In the genomic region with DNA sequence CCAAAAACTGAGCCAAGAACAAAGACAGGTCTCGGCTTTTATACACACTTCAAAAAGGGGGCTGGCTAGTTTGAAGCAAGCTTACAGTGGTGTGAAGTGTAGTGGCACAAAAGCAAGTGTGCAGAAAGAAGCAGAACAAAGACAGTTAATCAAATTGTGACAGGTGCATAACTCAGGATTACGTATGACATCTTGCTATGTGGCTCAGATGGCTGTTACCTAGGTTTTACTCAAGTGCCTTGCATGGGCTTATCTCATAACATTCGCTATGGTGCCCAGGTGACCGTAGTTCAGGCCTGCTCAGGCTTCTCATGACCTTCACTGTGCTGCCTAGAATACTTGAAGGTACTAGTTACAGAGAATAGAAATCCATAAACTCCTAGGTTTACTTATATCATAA, we compare ENCODE assay signal across 1 cellular context.
TF ChIP-seq lines count a peak whose summit lies in the region.

No MANE protein-coding gene starts in this region.

TF ChIP-seq in GM23338, 12 proteins besides CTCF, POLR2A, EP300 and RAD21 (continued from another document):
- TF ChIP-seq, protein P1, sequence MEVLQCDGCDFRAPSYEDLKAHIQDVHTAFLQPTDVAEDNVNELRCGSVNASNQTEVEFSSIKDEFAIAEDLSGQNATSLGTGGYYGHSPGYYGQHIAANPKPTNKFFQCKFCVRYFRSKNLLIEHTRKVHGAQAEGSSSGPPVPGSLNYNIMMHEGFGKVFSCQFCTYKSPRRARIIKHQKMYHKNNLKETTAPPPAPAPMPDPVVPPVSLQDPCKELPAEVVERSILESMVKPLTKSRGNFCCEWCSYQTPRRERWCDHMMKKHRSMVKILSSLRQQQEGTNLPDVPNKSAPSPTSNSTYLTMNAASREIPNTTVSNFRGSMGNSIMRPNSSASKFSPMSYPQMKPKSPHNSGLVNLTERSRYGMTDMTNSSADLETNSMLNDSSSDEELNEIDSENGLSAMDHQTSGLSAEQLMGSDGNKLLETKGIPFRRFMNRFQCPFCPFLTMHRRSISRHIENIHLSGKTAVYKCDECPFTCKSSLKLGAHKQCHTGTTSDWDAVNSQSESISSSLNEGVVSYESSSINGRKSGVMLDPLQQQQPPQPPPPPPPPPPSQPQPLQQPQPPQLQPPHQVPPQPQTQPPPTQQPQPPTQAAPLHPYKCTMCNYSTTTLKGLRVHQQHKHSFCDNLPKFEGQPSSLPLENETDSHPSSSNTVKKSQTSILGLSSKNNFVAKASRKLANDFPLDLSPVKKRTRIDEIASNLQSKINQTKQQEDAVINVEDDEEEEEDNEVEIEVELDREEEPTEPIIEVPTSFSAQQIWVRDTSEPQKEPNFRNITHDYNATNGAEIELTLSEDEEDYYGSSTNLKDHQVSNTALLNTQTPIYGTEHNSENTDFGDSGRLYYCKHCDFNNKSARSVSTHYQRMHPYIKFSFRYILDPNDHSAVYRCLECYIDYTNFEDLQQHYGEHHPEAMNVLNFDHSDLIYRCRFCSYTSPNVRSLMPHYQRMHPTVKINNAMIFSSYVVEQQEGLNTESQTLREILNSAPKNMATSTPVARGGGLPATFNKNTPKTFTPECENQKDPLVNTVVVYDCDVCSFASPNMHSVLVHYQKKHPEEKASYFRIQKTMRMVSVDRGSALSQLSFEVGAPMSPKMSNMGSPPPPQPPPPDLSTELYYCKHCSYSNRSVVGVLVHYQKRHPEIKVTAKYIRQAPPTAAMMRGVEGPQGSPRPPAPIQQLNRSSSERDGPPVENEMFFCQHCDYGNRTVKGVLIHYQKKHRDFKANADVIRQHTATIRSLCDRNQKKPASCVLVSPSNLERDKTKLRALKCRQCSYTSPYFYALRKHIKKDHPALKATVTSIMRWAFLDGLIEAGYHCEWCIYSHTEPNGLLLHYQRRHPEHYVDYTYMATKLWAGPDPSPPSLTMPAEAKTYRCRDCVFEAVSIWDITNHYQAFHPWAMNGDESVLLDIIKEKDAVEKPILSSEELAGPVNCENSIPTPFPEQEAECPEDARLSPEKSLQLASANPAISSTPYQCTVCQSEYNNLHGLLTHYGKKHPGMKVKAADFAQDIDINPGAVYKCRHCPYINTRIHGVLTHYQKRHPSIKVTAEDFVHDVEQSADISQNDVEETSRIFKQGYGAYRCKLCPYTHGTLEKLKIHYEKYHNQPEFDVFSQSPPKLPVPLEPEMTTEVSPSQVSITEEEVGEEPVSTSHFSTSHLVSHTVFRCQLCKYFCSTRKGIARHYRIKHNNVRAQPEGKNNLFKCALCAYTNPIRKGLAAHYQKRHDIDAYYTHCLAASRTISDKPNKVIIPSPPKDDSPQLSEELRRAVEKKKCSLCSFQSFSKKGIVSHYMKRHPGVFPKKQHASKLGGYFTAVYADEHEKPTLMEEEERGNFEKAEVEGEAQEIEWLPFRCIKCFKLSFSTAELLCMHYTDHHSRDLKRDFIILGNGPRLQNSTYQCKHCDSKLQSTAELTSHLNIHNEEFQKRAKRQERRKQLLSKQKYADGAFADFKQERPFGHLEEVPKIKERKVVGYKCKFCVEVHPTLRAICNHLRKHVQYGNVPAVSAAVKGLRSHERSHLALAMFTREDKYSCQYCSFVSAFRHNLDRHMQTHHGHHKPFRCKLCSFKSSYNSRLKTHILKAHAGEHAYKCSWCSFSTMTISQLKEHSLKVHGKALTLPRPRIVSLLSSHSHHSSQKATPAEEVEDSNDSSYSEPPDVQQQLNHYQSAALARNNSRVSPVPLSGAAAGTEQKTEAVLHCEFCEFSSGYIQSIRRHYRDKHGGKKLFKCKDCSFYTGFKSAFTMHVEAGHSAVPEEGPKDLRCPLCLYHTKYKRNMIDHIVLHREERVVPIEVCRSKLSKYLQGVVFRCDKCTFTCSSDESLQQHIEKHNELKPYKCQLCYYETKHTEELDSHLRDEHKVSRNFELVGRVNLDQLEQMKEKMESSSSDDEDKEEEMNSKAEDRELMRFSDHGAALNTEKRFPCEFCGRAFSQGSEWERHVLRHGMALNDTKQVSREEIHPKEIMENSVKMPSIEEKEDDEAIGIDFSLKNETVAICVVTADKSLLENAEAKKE (CRISPR knock-in tag; IDR thresholded peaks at IDR 0.05) = no peak
- TF ChIP-seq EZH2phosphoT487 (IDR thresholded peaks at IDR 0.05; ENCODE audit: unreplicated experiment) = no peak
- no peak for TF ChIP-seq NANOG (IDR thresholded peaks at IDR 0.05; ENCODE audit: borderline replicate concordance)
- no peak for TF ChIP-seq ZNF114 (CRISPR knock-in tag; IDR thresholded peaks at IDR 0.05)
- TF ChIP-seq EZH2 (IDR thresholded peaks at IDR 0.05; ENCODE audit: low read depth, unreplicated experiment) = no peak
